In genomic region chr9:6959275-6960000, GRCh38 we compare ENCODE assay signal across 1 cellular context.
TF ChIP-seq lines count a peak whose summit lies in the region.

No MANE protein-coding gene starts in this region.

TF ChIP-seq in GM12878, 131 proteins besides CTCF, POLR2A, EP300 and RAD21 (continued from another document):
- TF ChIP-seq CUX1 (IDR thresholded peaks at IDR 0.05; ENCODE audit: insufficient replicate concordance, low read depth, low read length) (no peak), MYC (IDR thresholded peaks at IDR 0.05; ENCODE audit: insufficient read depth, insufficient read length, insufficient replicate concordance, low read length, severe bottlenecking) (no peak), RFX5 (IDR thresholded peaks at IDR 0.05; ENCODE audit: low read depth, low read length) (no peak), SMC3 (IDR thresholded peaks at IDR 0.05; ENCODE audit: borderline replicate concordance, low read length) (no peak), CHD2 (IDR thresholded peaks at IDR 0.05; ENCODE audit: borderline replicate concordance, low read depth, low read length) (no peak), SUPT20H (IDR thresholded peaks at IDR 0.05; ENCODE audit: borderline replicate concordance, control insufficient read depth, low read depth, low read length) (no peak), PRDM15 (CRISPR knock-in tag; IDR thresholded peaks at IDR 0.05) (no peak), HDAC6 (IDR thresholded peaks at IDR 0.05; ENCODE audit: unreplicated experiment) (no peak), ZNF217 (IDR thresholded peaks at IDR 0.05) (no peak)
